In genomic region chr11:1839924-1840779, GRCh38 we compare ENCODE assay signal across 11 cellular contexts. TPM values are rescaled to one million over a fixed set of nuclear protein-coding genes. Genes with fewer than 3 reads are reported as not detected.
DNase-seq lines count a peak whose midpoint lies in the region; ATAC-seq and TF ChIP-seq lines count a peak whose summit lies in the region.
"Had no signal": no experiment of that assay in that cellular context is flagged by ENCODE, and none has a peak within 500 bp of the region (broad histone marks: within the 10 kb centered on the region; RNA-seq: fewer than 3 reads in every experiment).

No MANE protein-coding gene starts in this region.

- H2AFZ ChIP-seq in OCI-LY3 (ENCODE audit: low read depth, low read length) (no peak overlapping the region), MM.1S (ENCODE audit: low read length) (no peak overlapping the region)
- H2AFZ ChIP-seq: parathyroid adenoma had no signal

- H3K79me2 ChIP-seq in OCI-LY3 (ENCODE audit: low read length) = no peaks in the 10 kb centered on the region
- no peaks in the 10 kb centered on the region for H3K79me2 ChIP-seq in MM.1S (ENCODE audit: low read length)
- H3K79me2 ChIP-seq: parathyroid adenoma had no signal

- no peak for TF ChIP-seq CTCF in activated CD8-positive, alpha-beta T cell treated with anti-CD3 and anti-CD28 coated beads for 36 hours (IDR thresholded peaks at IDR 0.05)
- TF ChIP-seq CTCF in OCI-LY3 (IDR thresholded peaks at IDR 0.05; ENCODE audit: low read depth, low read length) = no peak; the same call in 1 of the 2 replicates
- TF ChIP-seq CTCF in upper lobe of left lung (IDR thresholded peaks at IDR 0.05) = no peak
- no peak for TF ChIP-seq CTCF in MM.1S (IDR thresholded peaks at IDR 0.05; ENCODE audit: low read length)

- H3K9me3 ChIP-seq in OCI-LY3 (ENCODE audit: insufficient read depth, low read length) = no peaks in the 10 kb centered on the region
- H3K9me3 ChIP-seq in right cardiac atrium (ENCODE audit: control insufficient read depth, low read length) = no peaks in the 10 kb centered on the region
- H3K9me3 ChIP-seq in upper lobe of left lung = no peaks in the 10 kb centered on the region
- no peaks in the 10 kb centered on the region for H3K9me3 ChIP-seq in MM.1S (replicated peaks; ENCODE audit: insufficient read depth, low read length)

- peak overlapping the region; percentile 8 for H3K27ac Mint-ChIP-seq in activated CD8-positive, alpha-beta T cell treated with anti-CD3 and anti-CD28 coated beads, Interleukin-2, amount 10 ng/mL, durations not matched to agents 7 days and 5 days
- no peak overlapping the region for H3K27ac Mint-ChIP-seq in activated CD8-positive, alpha-beta T cell treated with anti-CD3 and anti-CD28 coated beads for 36 hours
- H3K27ac Mint-ChIP-seq: activated naive CD4-positive, alpha-beta T cell treated with anti-CD3 and anti-CD28 coated beads, Interleukin-2, amount 10 ng/mL, durations not matched to agents 7 days and 5 days had no signal

- no peaks in the 10 kb centered on the region for H3K9me3 Mint-ChIP-seq in activated CD8-positive, alpha-beta T cell treated with anti-CD3 and anti-CD28 coated beads, Interleukin-2, amount 10 ng/mL, durations not matched to agents 7 days and 5 days (ENCODE audit: insufficient read depth)
- no peaks in the 10 kb centered on the region for H3K9me3 Mint-ChIP-seq in activated CD8-positive, alpha-beta T cell treated with anti-CD3 and anti-CD28 coated beads for 36 hours
- H3K9me3 Mint-ChIP-seq: activated naive CD4-positive, alpha-beta T cell treated with anti-CD3 and anti-CD28 coated beads, Interleukin-2, amount 10 ng/mL, durations not matched to agents 7 days and 5 days had no signal

- peak overlapping the region; percentile 63 for H3K9ac ChIP-seq in OCI-LY3 (ENCODE audit: low read length)
- H3K9ac ChIP-seq in MM.1S (ENCODE audit: low read length) = no peak overlapping the region
- H3K9ac ChIP-seq: parathyroid adenoma had no signal

- intact Hi-C loops in activated CD8-positive, alpha-beta T cell treated with anti-CD3 and anti-CD28 coated beads for 36 hours (cut with micrococcal nuclease) = loop anchor here (5.0 kb wide), 2 partner anchors 42 to 312 kb away; no protein-coding TSS in a partner anchor
- intact Hi-C loops in right cardiac atrium (cut with DNase I) = loop anchor here in 3 of 4 donors (5.0 to 10.0 kb wide), 6 partner anchors 47 to 315 kb away; partner anchors contain the start of genes MRPL23 (in 1 of the 3) and PRR33 (in 1 of the 3)

- H3K4me1 ChIP-seq in OCI-LY3 (ENCODE audit: low read length) (peaks cover 63% of the 10 kb centered on the region), right cardiac atrium (ENCODE audit: control insufficient read depth, insufficient read depth, low read length) (no peaks in the 10 kb centered on the region), upper lobe of left lung (peaks cover 19 to 34% (median 32%) of the 10 kb centered on the region in 4 donors), MM.1S (ENCODE audit: low read length) (no peaks in the 10 kb centered on the region)
- H3K4me1 ChIP-seq: parathyroid adenoma had no signal

- H3K4me1 Mint-ChIP-seq in activated CD8-positive, alpha-beta T cell treated with anti-CD3 and anti-CD28 coated beads, Interleukin-2, amount 10 ng/mL, durations not matched to agents 7 days and 5 days (ENCODE audit: low read depth) = peaks cover 32% of the 10 kb centered on the region
- H3K4me1 Mint-ChIP-seq in activated CD8-positive, alpha-beta T cell treated with anti-CD3 and anti-CD28 coated beads for 36 hours (ENCODE audit: low read depth) = peaks cover 26% of the 10 kb centered on the region

- H3K9me2 ChIP-seq in MM.1S (replicated peaks; ENCODE audit: insufficient read depth, low read length) = no peaks in the 10 kb centered on the region

- POLR2A ChIA-PET in activated CD8-positive, alpha-beta T cell treated with anti-CD3 and anti-CD28 coated beads, Interleukin-2, amount 10 ng/mL, durations not matched to agents 7 days and 5 days (lab: Charles Lee) = interaction anchor here (1.0 to 3.1 kb wide), 2 partner anchors 13 to 52 kb away, joined by 3 to 15 read pairs; partner anchors contain the start of genes LSP1 and PRR33
- POLR2A ChIA-PET in activated CD8-positive, alpha-beta T cell treated with anti-CD3 and anti-CD28 coated beads for 36 hours (lab: Charles Lee) = interaction anchor here (2.0 kb wide), 1 partner anchor 10 kb away, joined by 7 read pairs; no protein-coding TSS in a partner anchor

- TF ChIP-seq EP300 in upper lobe of left lung (IDR thresholded peaks at IDR 0.05) = no peak

- CTCF ChIA-PET in activated CD8-positive, alpha-beta T cell treated with anti-CD3 and anti-CD28 coated beads, Interleukin-2, amount 10 ng/mL, durations not matched to agents 7 days and 5 days (lab: Charles Lee) = interaction anchor here (0.9 to 1.6 kb wide), 5 partner anchors 11 to 311 kb away, joined by 3 to 6 read pairs (median 3); no protein-coding TSS in a partner anchor
- CTCF ChIA-PET in activated CD8-positive, alpha-beta T cell treated with anti-CD3 and anti-CD28 coated beads for 36 hours (lab: Charles Lee) = interaction anchor here (1.0 to 1.8 kb wide), 4 partner anchors 13 to 160 kb away, joined by 3 to 6 read pairs (median 4); partner anchors contain the start of gene LSP1

- no peaks in the 10 kb centered on the region for H4K20me1 ChIP-seq in OCI-LY3 (ENCODE audit: insufficient read depth, low read length)
- no peaks in the 10 kb centered on the region for H4K20me1 ChIP-seq in MM.1S (ENCODE audit: insufficient read depth, low read length)

- peak overlapping the region; percentile 72 for H3K4me3 ChIP-seq in OCI-LY3 (ENCODE audit: low read length)
- no peak overlapping the region for H3K4me3 ChIP-seq in right cardiac atrium (ENCODE audit: low read length)
- peak overlapping the region in 1 of 4 donors; percentile 33 for H3K4me3 ChIP-seq in upper lobe of left lung
- no peak overlapping the region for H3K4me3 ChIP-seq in MM.1S (ENCODE audit: low read length)

- DNase-seq in activated CD8-positive, alpha-beta T cell treated with anti-CD3 and anti-CD28 coated beads, Interleukin-2, amount 10 ng/mL, durations not matched to agents 7 days and 5 days = peak; percentile 48
- no peak for DNase-seq in activated CD8-positive, alpha-beta T cell treated with anti-CD3 and anti-CD28 coated beads for 36 hours
- DNase-seq in right cardiac atrium (peak; percentile 51 to 85 (median 79)), upper lobe of left lung (peak; percentile 82 to 86), NCI-H748 treated with DMSO at 0.1 percent for 48 hours (lab: John Stamatoyannopoulos, UW) (no peak), MM.1S (no peak)
- DNase-seq: activated naive CD4-positive, alpha-beta T cell treated with anti-CD3 and anti-CD28 coated beads, Interleukin-2, amount 10 ng/mL, durations not matched to agents 7 days and 5 days; IMR-90 had no signal

- H3K27me3 ChIP-seq in OCI-LY3 (ENCODE audit: low read depth, low read length) = peaks cover 37% of the 10 kb centered on the region
- no peaks in the 10 kb centered on the region for H3K27me3 ChIP-seq in right cardiac atrium (ENCODE audit: control insufficient read depth, insufficient read depth)
- no peaks in the 10 kb centered on the region for H3K27me3 ChIP-seq in upper lobe of left lung
- peaks cover 50% of the 10 kb centered on the region for H3K27me3 ChIP-seq in MM.1S (replicated peaks; ENCODE audit: insufficient read depth, low read length)

- no peak for ATAC-seq in activated CD8-positive, alpha-beta T cell treated with anti-CD3 and anti-CD28 coated beads, Interleukin-2, amount 10 ng/mL, durations not matched to agents 7 days and 5 days
- no peak for ATAC-seq in activated CD8-positive, alpha-beta T cell treated with anti-CD3 and anti-CD28 coated beads for 36 hours
- no peak for ATAC-seq in right cardiac atrium
- peak; percentile 30 to 61 for ATAC-seq in upper lobe of left lung (ENCODE audit: low FRiP score in 2 of 2)
- ATAC-seq in HG03097 (IDR thresholded peaks at IDR 0.05; ENCODE audit: low FRiP score, unreplicated experiment) = no peak

- H3F3A ChIP-seq in MM.1S (ENCODE audit: insufficient read depth, low read length) = no peaks in the 10 kb centered on the region

- peak overlapping the region; percentile 86 for H3K4me2 ChIP-seq in OCI-LY3 (ENCODE audit: low read length)
- no peak overlapping the region for H3K4me2 ChIP-seq in MM.1S (ENCODE audit: low read depth, low read length)

- 85% methylated on average over 26 of the region's 26 CpGs for WGBS in right cardiac atrium
- WGBS in upper lobe of left lung, 2 donors = 79 to 83% methylated on average over 14 to 17 of the region's 26 CpGs

- TF ChIP-seq POLR2A in upper lobe of left lung (IDR thresholded peaks at IDR 0.05) = no peak

- H3K4me3 Mint-ChIP-seq in activated CD8-positive, alpha-beta T cell treated with anti-CD3 and anti-CD28 coated beads, Interleukin-2, amount 10 ng/mL, durations not matched to agents 7 days and 5 days = no peak overlapping the region
- H3K4me3 Mint-ChIP-seq in activated CD8-positive, alpha-beta T cell treated with anti-CD3 and anti-CD28 coated beads for 36 hours = no peak overlapping the region
- H3K4me3 Mint-ChIP-seq: activated naive CD4-positive, alpha-beta T cell treated with anti-CD3 and anti-CD28 coated beads, Interleukin-2, amount 10 ng/mL, durations not matched to agents 7 days and 5 days had no signal

- H3K27ac ChIP-seq in OCI-LY3 (ENCODE audit: low read length) = peak overlapping the region; percentile 51; the same call in 1 of the 2 replicates
- H3K27ac ChIP-seq in right cardiac atrium (ENCODE audit: low read length) = no peak overlapping the region
- H3K27ac ChIP-seq in upper lobe of left lung = peak overlapping the region; percentile 53 to 89 (median 74)
- no peak overlapping the region for H3K27ac ChIP-seq in MM.1S (ENCODE audit: low read length)
- H3K27ac ChIP-seq: parathyroid adenoma had no signal

- peaks cover 6% of the 10 kb centered on the region for H3K27me3 Mint-ChIP-seq in activated CD8-positive, alpha-beta T cell treated with anti-CD3 and anti-CD28 coated beads, Interleukin-2, amount 10 ng/mL, durations not matched to agents 7 days and 5 days (ENCODE audit: low read depth)
- H3K27me3 Mint-ChIP-seq in activated CD8-positive, alpha-beta T cell treated with anti-CD3 and anti-CD28 coated beads for 36 hours = no peaks in the 10 kb centered on the region

- H3K36me3 ChIP-seq in OCI-LY3 (replicated peaks; ENCODE audit: low read depth, low read length) (no peaks in the 10 kb centered on the region), upper lobe of left lung (no peaks in the 10 kb centered on the region), MM.1S (replicated peaks; ENCODE audit: insufficient read depth, low read length) (no peaks in the 10 kb centered on the region)

- no peaks in the 10 kb centered on the region for H3K36me3 Mint-ChIP-seq in activated CD8-positive, alpha-beta T cell treated with anti-CD3 and anti-CD28 coated beads, Interleukin-2, amount 10 ng/mL, durations not matched to agents 7 days and 5 days (ENCODE audit: low read depth)
- no peaks in the 10 kb centered on the region for H3K36me3 Mint-ChIP-seq in activated CD8-positive, alpha-beta T cell treated with anti-CD3 and anti-CD28 coated beads for 36 hours (ENCODE audit: low read depth)
- H3K36me3 Mint-ChIP-seq: activated naive CD4-positive, alpha-beta T cell treated with anti-CD3 and anti-CD28 coated beads, Interleukin-2, amount 10 ng/mL, durations not matched to agents 7 days and 5 days had no signal

RNA-seq across cellular contexts. Expression of gene TNNI2, which starts 1.4 kb away (rescaled TPM):
- under 1 TPM in 1 of 2 experiments, not detected in 1; 0.50 TPM for total RNA-seq in activated CD8-positive, alpha-beta T cell treated with anti-CD3 and anti-CD28 coated beads, Interleukin-2, amount 10 ng/mL, durations not matched to agents 7 days and 5 days
- under 1 TPM in 1 of 2 experiments, not detected in 1; 0.92 TPM for total RNA-seq in activated CD8-positive, alpha-beta T cell treated with anti-CD3 and anti-CD28 coated beads for 36 hours
- not detected for total RNA-seq in right cardiac atrium
- not detected for polyA plus RNA-seq in right cardiac atrium
- total RNA-seq in upper lobe of left lung = 10 to 100 TPM in 5 of 6 donors, 1 to 10 TPM in 1; 7.3 to 28.3 (median 16.7) TPM
- total RNA-seq: IMR-90 had no signal
- polyA plus RNA-seq: IMR-90 had no signal

RNA-seq across cellular contexts. Expression of gene SYT8, which starts 5.4 kb away (rescaled TPM):
- total RNA-seq in activated CD8-positive, alpha-beta T cell treated with anti-CD3 and anti-CD28 coated beads, Interleukin-2, amount 10 ng/mL, durations not matched to agents 7 days and 5 days = not detected
- not detected for total RNA-seq in activated CD8-positive, alpha-beta T cell treated with anti-CD3 and anti-CD28 coated beads for 36 hours
- total RNA-seq in right cardiac atrium = not detected
- not detected for polyA plus RNA-seq in right cardiac atrium
- total RNA-seq in upper lobe of left lung = 10 to 100 TPM in 4 of 6 donors, 1 to 10 TPM in 2; 7.4 to 31.3 (median 22.9) TPM
- total RNA-seq: IMR-90 had no signal
- polyA plus RNA-seq: IMR-90 had no signal

RNA-seq across cellular contexts. Expression of gene LSP1, which starts 12.7 kb away (rescaled TPM):
- 100 to 1,000 TPM; 463 to 477 TPM for total RNA-seq in activated CD8-positive, alpha-beta T cell treated with anti-CD3 and anti-CD28 coated beads, Interleukin-2, amount 10 ng/mL, durations not matched to agents 7 days and 5 days
- 100 to 1,000 TPM; 247 to 251 TPM for total RNA-seq in activated CD8-positive, alpha-beta T cell treated with anti-CD3 and anti-CD28 coated beads for 36 hours
- total RNA-seq in right cardiac atrium (10 to 100 TPM in 3 of 4 donors, 1 to 10 TPM in 1; 7.6 to 18.3 (median 14.8) TPM), upper lobe of left lung (100 to 1,000 TPM in 2 of 6 donors, 10 to 100 TPM in 4; 29.3 to 162 (median 66.2) TPM)
- polyA plus RNA-seq in right cardiac atrium = 11.7 TPM
- total RNA-seq: IMR-90 had no signal
- polyA plus RNA-seq: IMR-90 had no signal

RNA-seq across cellular contexts. Expression of gene PRR33, which starts 51.5 kb away (rescaled TPM):
- under 1 TPM in 1 of 2 experiments, not detected in 1; 0.08 TPM for total RNA-seq in activated CD8-positive, alpha-beta T cell treated with anti-CD3 and anti-CD28 coated beads, Interleukin-2, amount 10 ng/mL, durations not matched to agents 7 days and 5 days
- under 1 TPM; 0.16 to 0.20 TPM for total RNA-seq in activated CD8-positive, alpha-beta T cell treated with anti-CD3 and anti-CD28 coated beads for 36 hours
- under 1 TPM; 0.11 to 0.82 (median 0.24) TPM for total RNA-seq in right cardiac atrium
- 0.81 TPM for polyA plus RNA-seq in right cardiac atrium
- total RNA-seq in upper lobe of left lung = not detected
- total RNA-seq: IMR-90 had no signal
- polyA plus RNA-seq: IMR-90 had no signal

Comparison
In these comparisons a context has a peak if more than half of its experiments do, and no peak if none do; other contexts are left out.
1. DNase-seq: peak in activated CD8-positive, alpha-beta T cell treated with anti-CD3 and anti-CD28 coated beads, Interleukin-2, amount 10 ng/mL, durations not matched to agents 7 days and 5 days (single experiment), right cardiac atrium (3 of 3) and upper lobe of left lung (2 of 2); none in activated CD8-positive, alpha-beta T cell treated with anti-CD3 and anti-CD28 coated beads for 36 hours (single experiment), NCI-H748 treated with DMSO at 0.1 percent for 48 hours (single experiment) and MM.1S (single experiment).
2. ATAC-seq: peak in upper lobe of left lung (2 of 2); none in activated CD8-positive, alpha-beta T cell treated with anti-CD3 and anti-CD28 coated beads, Interleukin-2, amount 10 ng/mL, durations not matched to agents 7 days and 5 days (single experiment), activated CD8-positive, alpha-beta T cell treated with anti-CD3 and anti-CD28 coated beads for 36 hours (single experiment), right cardiac atrium (0 of 2) and HG03097 (single experiment).
3. H3K27ac ChIP-seq: peak in OCI-LY3 (single experiment) and upper lobe of left lung (4 of 4); none in right cardiac atrium (single experiment) and MM.1S (single experiment).
4. RNA of gene TNNI2, which starts 1.4 kb away (total RNA-seq): 7.3 to 28.3 TPM in upper lobe of left lung; 0.92 TPM in activated CD8-positive, alpha-beta T cell treated with anti-CD3 and anti-CD28 coated beads for 36 hours, 0.50 TPM in activated CD8-positive, alpha-beta T cell treated with anti-CD3 and anti-CD28 coated beads, Interleukin-2, amount 10 ng/mL, durations not matched to agents 7 days and 5 days and not detected in right cardiac atrium; every median in the first group is over 4 times any median in the second.
5. RNA of gene SYT8, which starts 5.4 kb away (total RNA-seq): 7.4 to 31.3 TPM in upper lobe of left lung; not detected in activated CD8-positive, alpha-beta T cell treated with anti-CD3 and anti-CD28 coated beads, Interleukin-2, amount 10 ng/mL, durations not matched to agents 7 days and 5 days, not detected in activated CD8-positive, alpha-beta T cell treated with anti-CD3 and anti-CD28 coated beads for 36 hours and not detected in right cardiac atrium; every median in the first group is over 4 times any median in the second.